ENCODE assay signal across 23 cellular contexts in the genomic region with DNA sequence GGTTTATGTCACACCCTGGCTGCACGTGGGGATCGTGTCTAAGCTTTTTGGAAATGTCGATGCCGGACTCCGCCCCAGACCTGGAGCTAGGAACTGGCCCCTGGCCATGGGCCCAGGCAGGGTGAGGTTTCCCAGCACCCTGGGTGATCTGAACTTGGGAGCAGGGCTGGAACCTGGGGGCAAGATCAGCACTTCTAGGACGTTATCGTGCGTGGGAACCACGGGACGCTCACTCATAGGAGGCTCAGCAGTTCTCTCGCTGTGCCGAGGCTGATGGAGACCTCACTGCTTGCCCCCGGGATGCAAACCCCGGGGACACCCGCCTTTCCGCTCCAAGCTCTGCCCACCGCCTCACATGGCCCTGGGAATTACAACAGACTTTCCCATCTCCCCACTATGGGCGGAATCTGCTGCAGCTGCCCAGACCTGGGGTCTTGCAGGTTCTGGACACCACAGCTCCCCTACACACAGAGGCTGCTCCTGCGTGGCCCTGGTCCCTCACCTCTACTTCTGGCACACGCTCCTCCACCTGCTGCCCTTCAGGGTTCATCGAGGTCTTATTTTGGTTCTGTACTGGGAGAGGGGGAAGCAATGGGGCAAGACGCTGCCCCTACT. TPM values are rescaled to one million over a fixed set of nuclear protein-coding genes. Genes with fewer than 3 reads are reported as not detected.
DNase-seq lines count a peak whose midpoint lies in the region; ATAC-seq, FAIRE-seq and TF ChIP-seq lines count a peak whose summit lies in the region.
"Had no signal": no experiment of that assay in that cellular context is flagged by ENCODE, and none has a peak within 500 bp of the region (broad histone marks: within the 10 kb centered on the region; RNA-seq: fewer than 3 reads in every experiment).

No MANE protein-coding gene starts in this region.

- peaks cover 68% of the 10 kb centered on the region for H3K79me2 ChIP-seq in HepG2 (ENCODE audit: insufficient read depth, low read length)

- no peak overlapping the region for H2AFZ ChIP-seq in HepG2 (ENCODE audit: low read length)

- ATAC-seq in HepG2, result no peak
- ATAC-seq: CD8-positive, alpha-beta T cell; PC-3 had no signal

- CTCF ChIA-PET in HepG2 (lab: Yijun Ruan, JAX; ENCODE audit: low intra/inter-chr PET ratio, low total read pairs), result interaction anchor here (3.5 kb wide), 1 partner anchor 148 kb away, joined by 38 read pairs; no protein-coding TSS in a partner anchor
- CTCF ChIA-PET in activated CD4-positive, alpha-beta memory T cell treated with anti-CD3 and anti-CD28 coated beads for 36 hours (lab: Charles Lee), result interaction anchor here (1.6 to 2.9 kb wide), 3 partner anchors 11 to 302 kb away, joined by 4 to 28 read pairs (median 7); no protein-coding TSS in a partner anchor
- CTCF ChIA-PET in GM10248 (lab: Yijun Ruan, JAX), result interaction anchor here (0.7 to 3.2 kb wide), 8 partner anchors 18 to 491 kb away, joined by 3 to 28 read pairs (median 4); no protein-coding TSS in a partner anchor

- H3K4me1 Mint-ChIP-seq in chondrocyte (ENCODE audit: low read depth), result peaks cover 12% of the 10 kb centered on the region
- H3K4me1 Mint-ChIP-seq in activated CD4-positive, alpha-beta memory T cell treated with anti-CD3 and anti-CD28 coated beads for 36 hours (ENCODE audit: low read depth), result peaks cover 9% of the 10 kb centered on the region

- no peak overlapping the region for H3K27ac Mint-ChIP-seq in chondrocyte (ENCODE audit: unreplicated experiment)
- H3K27ac Mint-ChIP-seq in activated CD4-positive, alpha-beta memory T cell treated with anti-CD3 and anti-CD28 coated beads for 36 hours, result no peak overlapping the region
- H3K27ac Mint-ChIP-seq: CD8-positive, alpha-beta T cell had no signal

- intact Hi-C loops in HepG2 (cut with micrococcal nuclease; ENCODE audit: unreplicated experiment) (no loop called here), spleen (cut with DNase I; ENCODE audit: low total_unique reads) (no loop called here)
- intact Hi-C loops in activated CD4-positive, alpha-beta memory T cell treated with anti-CD3 and anti-CD28 coated beads for 36 hours (cut with micrococcal nuclease), result no loop called here

- TF ChIP-seq CTCF in chondrocyte (IDR thresholded peaks at IDR 0.05), result no peak
- no peak for TF ChIP-seq CTCF in HepG2 (CRISPR knock-in tag; IDR thresholded peaks at IDR 0.05)
- TF ChIP-seq CTCF in spleen (IDR thresholded peaks at IDR 0.05 in 8 of 11, conservative IDR thresholded peaks at IDR 0.05 in 3 of 11), result no peak
- no peak for TF ChIP-seq CTCF in GM10248 (IDR thresholded peaks at IDR 0.05; ENCODE audit: control extremely low read depth, extremely low read depth, low read depth, missing control alignments)

- H3K4me3 ChIP-seq in HUES6 (ENCODE audit: low read depth, low read length) (no peak overlapping the region), HepG2 (replicated peaks in 1 of 3; ENCODE audit: insufficient read depth in 1 of 3, low read depth in 2 of 3, low read length in 3 of 3) (no peak overlapping the region), spleen (no peak overlapping the region)
- H3K4me3 ChIP-seq: BLaER1 treated with 17β-estradiol and CSF1 and Interleukin-3, amounts not matched to agents 10 nM and 100 nM; SJCRH30 had no signal

- POLR2A ChIA-PET in HepG2 (lab: Yijun Ruan, JAX) (interaction anchor here (0.8 to 1.5 kb wide), 5 partner anchors 17 to 148 kb away, joined by 3 to 4 read pairs (median 4); no protein-coding TSS in a partner anchor), GM10248 (lab: Yijun Ruan, JAX) (no interaction called here)
- POLR2A ChIA-PET in activated CD4-positive, alpha-beta memory T cell treated with anti-CD3 and anti-CD28 coated beads for 36 hours (lab: Charles Lee), result interaction anchor here (0.6 to 1.0 kb wide), 2 partner anchors 148 to 398 kb away, joined by 3 to 4 read pairs; no protein-coding TSS in a partner anchor

- TF ChIP-seq POLR2A in HepG2 (IDR thresholded peaks at IDR 0.05; ENCODE audit: insufficient read depth in 1 of 2, low read depth in 2 of 2, low read length in 2 of 2) (no peak), spleen (IDR thresholded peaks at IDR 0.05) (no peak)

- H3K9me3 Mint-ChIP-seq in chondrocyte (ENCODE audit: low read depth), result no peaks in the 10 kb centered on the region
- no peaks in the 10 kb centered on the region for H3K9me3 Mint-ChIP-seq in activated CD4-positive, alpha-beta memory T cell treated with anti-CD3 and anti-CD28 coated beads for 36 hours
- H3K9me3 Mint-ChIP-seq: CD8-positive, alpha-beta T cell had no signal

- no peak overlapping the region for H3K4me3 Mint-ChIP-seq in chondrocyte (ENCODE audit: unreplicated experiment)
- no peak overlapping the region for H3K4me3 Mint-ChIP-seq in activated CD4-positive, alpha-beta memory T cell treated with anti-CD3 and anti-CD28 coated beads for 36 hours
- H3K4me3 Mint-ChIP-seq: CD8-positive, alpha-beta T cell had no signal

- no peak for TF ChIP-seq RAD21 in HepG2 (CRISPR knock-in tag; IDR thresholded peaks at IDR 0.05)

- WGBS in HepG2 (ENCODE audit: low lambda C conversion rate), result 100% methylated on average over 9 of the region's 22 CpGs
- 87 to 94% (median 93%) methylated on average over 17 to 22 of the region's 22 CpGs for WGBS in spleen, 5 donors

- DNase-seq in chondrocyte (ENCODE audit: low spot score) (peak; percentile 71), HepG2 (ENCODE audit: low spot score) (no peak), spleen (peak; percentile 39), medulla oblongata (ENCODE audit: extremely low spot score) (no peak), GM10248 (ENCODE audit: extremely low spot score) (no peak)
- DNase-seq in activated CD4-positive, alpha-beta memory T cell treated with anti-CD3 and anti-CD28 coated beads for 36 hours, result no peak
- DNase-seq: Calu3; CD8-positive, alpha-beta T cell; EL; H7; MV-4-11; NCI-H1417; NCI-H187; NCI-H2227 treated with DMSO at 0.1 percent for 48 hours; NCI-H510A treated with DMSO at 0.1 percent for 48 hours; PC-3; SJCRH30 had no signal

- H3K9ac ChIP-seq in HUES6 (ENCODE audit: low read length), result no peak overlapping the region
- H3K9ac ChIP-seq in HepG2 (ENCODE audit: insufficient read depth, low read depth, low read length), result no peak overlapping the region
- H3K9ac ChIP-seq: BLaER1 treated with 17β-estradiol and CSF1 and Interleukin-3, amounts not matched to agents 10 nM and 100 nM; KMS-11 had no signal

- FAIRE-seq in HepG2 (lab: Jason Lieb, UNC), result no peak
- FAIRE-seq: GM12891, GM18507 had no signal

- H3K4me2 ChIP-seq in HepG2 (ENCODE audit: low read depth, low read length), result no peak overlapping the region
- H3K4me2 ChIP-seq: BLaER1 treated with 17β-estradiol and CSF1 and Interleukin-3, amounts not matched to agents 10 nM and 100 nM; KMS-11 had no signal

- no peak for TF ChIP-seq EP300 in HepG2 (IDR thresholded peaks at IDR 0.05; ENCODE audit: low read depth in 2 of 2, low read length in 2 of 2)
- TF ChIP-seq EP300 in HepG2 (CRISPR knock-in tag; IDR thresholded peaks at IDR 0.05; ENCODE audit: borderline replicate concordance), result no peak

- BruUV-seq in HepG2 (replicated peaks; lab: Mats Ljungman, UMichigan), result no TSS peak

- no peaks in the 10 kb centered on the region for H4K20me1 ChIP-seq in HepG2 (ENCODE audit: insufficient read depth, low read length)
- H4K20me1 ChIP-seq: BLaER1 treated with 17β-estradiol and CSF1 and Interleukin-3, amounts not matched to agents 10 nM and 100 nM had no signal

- H3K27me3 Mint-ChIP-seq in chondrocyte (ENCODE audit: low read depth), result no peaks in the 10 kb centered on the region
- H3K27me3 Mint-ChIP-seq in activated CD4-positive, alpha-beta memory T cell treated with anti-CD3 and anti-CD28 coated beads for 36 hours, result peaks cover 5% of the 10 kb centered on the region

- H3K36me3 ChIP-seq in HUES6 (ENCODE audit: control insufficient read depth, insufficient read depth, low read length) (peaks cover 52% of the 10 kb centered on the region), HepG2 (replicated peaks in 1 of 2; ENCODE audit: control insufficient read depth in 1 of 2, insufficient read depth in 2 of 2, low read length in 2 of 2) (peaks cover 15 to 17% of the 10 kb centered on the region in 2 experiments), spleen (no peaks in the 10 kb centered on the region)
- H3K36me3 ChIP-seq: BLaER1 treated with 17β-estradiol and CSF1 and Interleukin-3, amounts not matched to agents 10 nM and 100 nM; SJCRH30 had no signal

- in situ Hi-C loops in HepG2 (cut with HindIII; ENCODE audit: extremely low pct_ligation_motif_present, low pct_unique_long_range_greater_than_20kb), result no loop called here

- H3K4me1 ChIP-seq in HUES6 (ENCODE audit: control insufficient read depth, insufficient read depth, low read length) (no peaks in the 10 kb centered on the region; the same call in 1 of the 2 replicates), HepG2 (ENCODE audit: insufficient read depth, low read length) (peaks cover 33% of the 10 kb centered on the region), spleen (peaks cover 9 to 32% (median 19%) of the 10 kb centered on the region in 6 donors)
- H3K4me1 ChIP-seq: SJCRH30 had no signal

- peaks cover 20% of the 10 kb centered on the region for H3K9me3 ChIP-seq in HUES6 (ENCODE audit: control insufficient read depth, insufficient read depth, low read depth, low read length)
- H3K9me3 ChIP-seq in HepG2 (ENCODE audit: low read length), result no peaks in the 10 kb centered on the region
- H3K9me3 ChIP-seq in spleen, result peaks cover 0 to under 1% (median 0%) of the 10 kb centered on the region in 8 donors
- H3K9me3 ChIP-seq: SJCRH30 had no signal

- H3K27ac ChIP-seq in HUES6 (ENCODE audit: low read depth, low read length) (0 out of 2 replicates have a peak overlapping the region, but pooled peaks have one; percentile 4), HepG2 (ENCODE audit: extremely low read length, insufficient read depth, low read length) (no peak overlapping the region), spleen (no peak overlapping the region)
- H3K27ac ChIP-seq: BLaER1 treated with 17β-estradiol and CSF1 and Interleukin-3, amounts not matched to agents 10 nM and 100 nM; KMS-11; RWPE1; SJCRH30 had no signal

- peaks cover 4% of the 10 kb centered on the region for H3K36me3 Mint-ChIP-seq in chondrocyte (ENCODE audit: low read depth)
- H3K36me3 Mint-ChIP-seq in activated CD4-positive, alpha-beta memory T cell treated with anti-CD3 and anti-CD28 coated beads for 36 hours, result no peaks in the 10 kb centered on the region
- H3K36me3 Mint-ChIP-seq: CD8-positive, alpha-beta T cell had no signal

- H3K27me3 ChIP-seq in HUES6 (ENCODE audit: control insufficient read depth, insufficient read depth, low read length), result no peaks in the 10 kb centered on the region
- no peaks in the 10 kb centered on the region for H3K27me3 ChIP-seq in HepG2 (ENCODE audit: control insufficient read depth in 1 of 2, insufficient read depth in 2 of 2, low read length in 2 of 2)
- H3K27me3 ChIP-seq in spleen (replicated peaks in 1 of 7), result peaks cover 0 to 16% (median 0%) of the 10 kb centered on the region in 7 donors
- H3K27me3 ChIP-seq: SJCRH30 had no signal

RNA-seq across cellular contexts. Expression of a gene that starts 35.9 kb away (rescaled TPM):
- total RNA-seq in chondrocyte (322 to 628 TPM (median 616 TPM) in 3 replicates), HepG2 (2016; rRNA removed; fragmentation: Illumina TruSeq; extraction: Trizol) (21.2 and 102 TPM in 2 replicates), spleen (100 to 1,000 TPM in 3 of 7 donors, 10 to 100 TPM in 4; 71.8 to 208 (median 99.6) TPM)
- total RNA-seq in HepG2 (2016; cell fraction: cytosol; rRNA removed; fragmentation: Illumina TruSeq; extraction: Trizol; ENCODE audit: low read depth), result 5.5 and 5.6 TPM in 2 replicates
- 18.4 and 106 TPM in 2 replicates for total RNA-seq in HepG2 (2016; cell fraction: insoluble cytoplasmic fraction; rRNA removed; fragmentation: Illumina TruSeq; extraction: Trizol)
- 10.8 and 11.6 TPM in 2 replicates for total RNA-seq in HepG2 (2016; cell fraction: membrane; rRNA removed; fragmentation: Illumina TruSeq; extraction: Trizol)
- total RNA-seq in HepG2 (2016; cell fraction: nucleus; rRNA removed; fragmentation: Illumina TruSeq; extraction: Trizol), result 122 and 150 TPM in 2 replicates
- polyA plus RNA-seq in HepG2 (2011; rRNA removed) (79.0 and 128 TPM in 2 replicates), spleen (10 to 100 TPM; 35.0 to 66.9 (median 60.0) TPM)
- 51.6 and 89.8 TPM in 2 replicates for polyA plus RNA-seq in HepG2 (2011; cell fraction: cytosol; rRNA removed)
- polyA plus RNA-seq in HepG2 (2011; cell fraction: nucleus; rRNA removed), result 1,622 and 2,194 TPM in 2 replicates
- polyA plus RNA-seq in HepG2 (2012), result 59.0 and 129 TPM in 2 replicates
- polyA plus RNA-seq in HepG2 (2016; cell fraction: cytosol; fragmentation: Illumina TruSeq; extraction: Trizol; ENCODE audit: low read depth), result 4.3 and 4.4 TPM in 2 replicates
- polyA plus RNA-seq in HepG2 (2016; cell fraction: insoluble cytoplasmic fraction; fragmentation: Illumina TruSeq; extraction: Trizol; ENCODE audit: low read depth), result 20.7 and 26.9 TPM in 2 replicates
- polyA plus RNA-seq in HepG2 (2016; cell fraction: membrane; fragmentation: Illumina TruSeq; extraction: Trizol; ENCODE audit: low read depth), result 5.0 and 6.2 TPM in 2 replicates
- polyA plus RNA-seq in HepG2 (2016; cell fraction: nucleus; fragmentation: Illumina TruSeq; extraction: Trizol; ENCODE audit: insufficient read depth, low read depth), result 308 and 331 TPM in 2 replicates
- 0.09 and 44.3 TPM in 2 replicates for polyA minus RNA-seq in HepG2 (2011; rRNA and poly(A)+ RNA removed; ENCODE audit: low replicate concordance)
- 36.9 and 37.7 TPM in 2 replicates for polyA minus RNA-seq in HepG2 (2011; cell fraction: cytosol; rRNA and poly(A)+ RNA removed)
- polyA minus RNA-seq in HepG2 (2011; cell fraction: nucleus; rRNA and poly(A)+ RNA removed), result 46.7 and 51.1 TPM in 2 replicates
- total RNA-seq in activated CD4-positive, alpha-beta memory T cell treated with anti-CD3 and anti-CD28 coated beads for 36 hours, result 1 to 10 TPM; 4.5 TPM

Comparison
In these comparisons a context has a peak if more than half of its experiments do, and no peak if none do; other contexts are left out.
1. DNase-seq: peak in chondrocyte (single experiment) and spleen (single experiment); none in HepG2 (single experiment), activated CD4-positive, alpha-beta memory T cell treated with anti-CD3 and anti-CD28 coated beads for 36 hours (single experiment), medulla oblongata (single experiment) and GM10248 (single experiment).